Comparison of ENCODE assay signal across 1 cellular context in the genomic region with DNA sequence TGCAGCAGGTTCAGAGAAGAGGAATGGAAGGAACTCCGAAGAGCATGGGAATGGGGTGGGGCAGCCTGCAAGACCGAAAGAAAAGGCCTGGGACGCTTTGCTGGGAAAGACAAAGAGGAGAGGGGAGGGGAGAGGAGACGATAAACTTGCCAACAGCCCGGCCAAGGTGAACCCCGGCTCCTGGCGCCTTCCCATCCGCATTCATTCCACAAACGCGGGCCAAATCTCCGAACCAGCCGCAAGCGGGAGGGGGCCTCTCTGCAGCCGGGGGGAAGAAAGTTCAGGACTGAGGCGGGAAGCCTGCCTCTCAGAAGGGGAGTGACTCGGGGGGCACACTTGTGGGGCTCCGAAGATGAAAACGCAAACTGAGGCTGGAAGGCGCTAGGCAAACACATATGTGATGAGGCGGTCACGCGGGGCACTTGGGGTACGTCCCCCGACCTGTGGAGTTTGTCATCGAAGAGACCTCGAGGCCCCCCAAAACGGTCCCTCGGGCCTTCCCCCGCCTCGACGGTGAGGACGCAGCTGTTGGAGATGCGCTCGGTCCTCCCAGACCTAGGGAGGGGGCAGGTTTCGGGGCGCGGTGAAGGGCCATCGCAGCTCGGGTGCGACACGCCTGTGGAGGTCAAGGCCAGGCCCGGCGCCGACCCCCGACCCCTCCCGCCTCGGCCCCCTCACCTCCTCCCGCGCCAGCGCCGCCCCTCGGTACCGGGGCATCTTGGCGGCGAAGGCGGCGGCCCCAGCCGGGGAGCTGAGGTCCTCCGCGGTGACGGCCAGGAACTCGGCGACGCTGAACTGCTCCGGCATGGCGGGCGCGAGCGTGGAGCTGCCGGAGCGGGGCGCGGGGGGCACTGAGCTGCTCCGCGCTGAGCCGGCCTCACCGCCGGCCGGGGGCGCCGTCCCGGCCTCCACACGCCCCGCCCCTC.
TF ChIP-seq lines count a peak whose summit lies in the region.

A gene (minus strand): TSS at position 853 of the 926 bp plus-strand sequence. CDS start 46 bp downstream, at position 807.

TF ChIP-seq in K562, 482 proteins besides CTCF, POLR2A, EP300 and RAD21 (continued from another document and continues in another):
- TF ChIP-seq, protein P1, sequence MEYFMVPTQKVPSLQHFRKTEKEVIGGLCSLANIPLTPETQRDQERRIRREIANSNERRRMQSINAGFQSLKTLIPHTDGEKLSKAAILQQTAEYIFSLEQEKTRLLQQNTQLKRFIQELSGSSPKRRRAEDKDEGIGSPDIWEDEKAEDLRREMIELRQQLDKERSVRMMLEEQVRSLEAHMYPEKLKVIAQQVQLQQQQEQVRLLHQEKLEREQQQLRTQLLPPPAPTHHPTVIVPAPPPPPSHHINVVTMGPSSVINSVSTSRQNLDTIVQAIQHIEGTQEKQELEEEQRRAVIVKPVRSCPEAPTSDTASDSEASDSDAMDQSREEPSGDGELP (CRISPR knock-in tag; IDR thresholded peaks at IDR 0.05; ENCODE audit: borderline replicate concordance), result peak; percentile 59; the same call in 1 of the 2 replicates
- TF ChIP-seq HMG20A (CRISPR knock-in tag; conservative IDR thresholded peaks at IDR 0.05) (no peak), RB1 (IDR thresholded peaks at IDR 0.05; ENCODE audit: low read depth) (peak; percentile 27; the same call in 1 of the 2 replicates), SREBF2 (CRISPR knock-in tag; IDR thresholded peaks at IDR 0.05) (no peak), ZSCAN29 (IDR thresholded peaks at IDR 0.05) (peak; percentile 83), SRF (CRISPR knock-in tag; IDR thresholded peaks at IDR 0.05) (0 out of 4 replicates have a peak, but pooled peaks of 1 of the 2 experiments have one; percentile 10), POLR2AphosphoS5 (IDR thresholded peaks at IDR 0.05; ENCODE audit: control insufficient read depth, insufficient read depth, low read depth, low read length) (peak; percentile 44; the same call in 1 of the 2 replicates), ZNF311 (CRISPR knock-in tag; IDR thresholded peaks at IDR 0.05) (no peak), RBFOX2 (IDR thresholded peaks at IDR 0.05; ENCODE audit: low read depth, low read length) (peak; percentile 77), ZNF143 (CRISPR knock-in tag; IDR thresholded peaks at IDR 0.05) (no peak), PHF8 (IDR thresholded peaks at IDR 0.05; ENCODE audit: borderline replicate concordance, low read length) (peak; percentile 80; the same call in 1 of the 2 replicates), ZNF707 (CRISPR knock-in tag; conservative IDR thresholded peaks at IDR 0.05) (no peak), MTA3 (IDR thresholded peaks at IDR 0.05; ENCODE audit: borderline replicate concordance) (0 out of 2 replicates have a peak, but pooled peaks have one; percentile 5), TARDBP (IDR thresholded peaks at IDR 0.05) (no peak), EGR1 (conservative IDR thresholded peaks at IDR 0.05) (no peak), KDM5B (IDR thresholded peaks at IDR 0.05; ENCODE audit: insufficient replicate concordance, low read depth, low read length) (peak; percentile 81), ARHGAP35 (IDR thresholded peaks at IDR 0.05; ENCODE audit: partially characterized antibody) (no peak), ZKSCAN3 (CRISPR knock-in tag; IDR thresholded peaks at IDR 0.05) (no peak), PHTF2 (CRISPR knock-in tag; IDR thresholded peaks at IDR 0.05) (no peak), NCOA6 (IDR thresholded peaks at IDR 0.05) (peak; percentile 70; the same call in 1 of the 2 replicates), TAF1 (IDR thresholded peaks at IDR 0.05; ENCODE audit: control insufficient read depth, extremely low read depth, insufficient read depth, low read length, severe bottlenecking) (peak; percentile 58), CHD1 (IDR thresholded peaks at IDR 0.05; ENCODE audit: low read length) (no peak), ZBTB17 (CRISPR knock-in tag; IDR thresholded peaks at IDR 0.05) (0 out of 2 replicates have a peak, but pooled peaks have one; percentile 28)
- TF ChIP-seq, protein P2, sequence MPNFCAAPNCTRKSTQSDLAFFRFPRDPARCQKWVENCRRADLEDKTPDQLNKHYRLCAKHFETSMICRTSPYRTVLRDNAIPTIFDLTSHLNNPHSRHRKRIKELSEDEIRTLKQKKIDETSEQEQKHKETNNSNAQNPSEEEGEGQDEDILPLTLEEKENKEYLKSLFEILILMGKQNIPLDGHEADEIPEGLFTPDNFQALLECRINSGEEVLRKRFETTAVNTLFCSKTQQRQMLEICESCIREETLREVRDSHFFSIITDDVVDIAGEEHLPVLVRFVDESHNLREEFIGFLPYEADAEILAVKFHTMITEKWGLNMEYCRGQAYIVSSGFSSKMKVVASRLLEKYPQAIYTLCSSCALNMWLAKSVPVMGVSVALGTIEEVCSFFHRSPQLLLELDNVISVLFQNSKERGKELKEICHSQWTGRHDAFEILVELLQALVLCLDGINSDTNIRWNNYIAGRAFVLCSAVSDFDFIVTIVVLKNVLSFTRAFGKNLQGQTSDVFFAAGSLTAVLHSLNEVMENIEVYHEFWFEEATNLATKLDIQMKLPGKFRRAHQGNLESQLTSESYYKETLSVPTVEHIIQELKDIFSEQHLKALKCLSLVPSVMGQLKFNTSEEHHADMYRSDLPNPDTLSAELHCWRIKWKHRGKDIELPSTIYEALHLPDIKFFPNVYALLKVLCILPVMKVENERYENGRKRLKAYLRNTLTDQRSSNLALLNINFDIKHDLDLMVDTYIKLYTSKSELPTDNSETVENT (CRISPR knock-in tag; IDR thresholded peaks at IDR 0.05), result peak; percentile 74
- TF ChIP-seq, protein P3, sequence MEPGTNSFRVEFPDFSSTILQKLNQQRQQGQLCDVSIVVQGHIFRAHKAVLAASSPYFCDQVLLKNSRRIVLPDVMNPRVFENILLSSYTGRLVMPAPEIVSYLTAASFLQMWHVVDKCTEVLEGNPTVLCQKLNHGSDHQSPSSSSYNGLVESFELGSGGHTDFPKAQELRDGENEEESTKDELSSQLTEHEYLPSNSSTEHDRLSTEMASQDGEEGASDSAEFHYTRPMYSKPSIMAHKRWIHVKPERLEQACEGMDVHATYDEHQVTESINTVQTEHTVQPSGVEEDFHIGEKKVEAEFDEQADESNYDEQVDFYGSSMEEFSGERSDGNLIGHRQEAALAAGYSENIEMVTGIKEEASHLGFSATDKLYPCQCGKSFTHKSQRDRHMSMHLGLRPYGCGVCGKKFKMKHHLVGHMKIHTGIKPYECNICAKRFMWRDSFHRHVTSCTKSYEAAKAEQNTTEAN (CRISPR knock-in tag; IDR thresholded peaks at IDR 0.05), result peak; percentile 71; the same call in 1 of the 2 replicates
- TF ChIP-seq, protein P4, sequence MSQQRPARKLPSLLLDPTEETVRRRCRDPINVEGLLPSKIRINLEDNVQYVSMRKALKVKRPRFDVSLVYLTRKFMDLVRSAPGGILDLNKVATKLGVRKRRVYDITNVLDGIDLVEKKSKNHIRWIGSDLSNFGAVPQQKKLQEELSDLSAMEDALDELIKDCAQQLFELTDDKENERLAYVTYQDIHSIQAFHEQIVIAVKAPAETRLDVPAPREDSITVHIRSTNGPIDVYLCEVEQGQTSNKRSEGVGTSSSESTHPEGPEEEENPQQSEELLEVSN (IDR thresholded peaks at IDR 0.05; ENCODE audit: borderline replicate concordance in 1 of 2, extremely low read depth in 1 of 2, insufficient read depth in 1 of 2, insufficient read length in 1 of 2, low read depth in 1 of 2, low read length in 1 of 2, poor library complexity in 1 of 2, severe bottlenecking in 1 of 2), result peak in 1 of 2 experiments; percentile 64
- TF ChIP-seq, protein P5, sequence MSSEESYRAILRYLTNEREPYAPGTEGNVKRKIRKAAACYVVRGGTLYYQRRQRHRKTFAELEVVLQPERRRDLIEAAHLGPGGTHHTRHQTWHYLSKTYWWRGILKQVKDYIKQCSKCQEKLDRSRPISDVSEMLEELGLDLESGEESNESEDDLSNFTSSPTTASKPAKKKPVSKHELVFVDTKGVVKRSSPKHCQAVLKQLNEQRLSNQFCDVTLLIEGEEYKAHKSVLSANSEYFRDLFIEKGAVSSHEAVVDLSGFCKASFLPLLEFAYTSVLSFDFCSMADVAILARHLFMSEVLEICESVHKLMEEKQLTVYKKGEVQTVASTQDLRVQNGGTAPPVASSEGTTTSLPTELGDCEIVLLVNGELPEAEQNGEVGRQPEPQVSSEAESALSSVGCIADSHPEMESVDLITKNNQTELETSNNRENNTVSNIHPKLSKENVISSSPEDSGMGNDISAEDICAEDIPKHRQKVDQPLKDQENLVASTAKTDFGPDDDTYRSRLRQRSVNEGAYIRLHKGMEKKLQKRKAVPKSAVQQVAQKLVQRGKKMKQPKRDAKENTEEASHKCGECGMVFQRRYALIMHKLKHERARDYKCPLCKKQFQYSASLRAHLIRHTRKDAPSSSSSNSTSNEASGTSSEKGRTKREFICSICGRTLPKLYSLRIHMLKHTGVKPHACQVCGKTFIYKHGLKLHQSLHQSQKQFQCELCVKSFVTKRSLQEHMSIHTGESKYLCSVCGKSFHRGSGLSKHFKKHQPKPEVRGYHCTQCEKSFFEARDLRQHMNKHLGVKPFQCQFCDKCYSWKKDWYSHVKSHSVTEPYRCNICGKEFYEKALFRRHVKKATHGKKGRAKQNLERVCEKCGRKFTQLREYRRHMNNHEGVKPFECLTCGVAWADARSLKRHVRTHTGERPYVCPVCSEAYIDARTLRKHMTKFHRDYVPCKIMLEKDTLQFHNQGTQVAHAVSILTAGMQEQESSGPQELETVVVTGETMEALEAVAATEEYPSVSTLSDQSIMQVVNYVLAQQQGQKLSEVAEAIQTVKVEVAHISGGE (CRISPR knock-in tag; IDR thresholded peaks at IDR 0.05), result peak in 2 of 3 experiments; percentile 7 to 17; a peak in 1 of 6 replicates
- TF ChIP-seq, protein P6, sequence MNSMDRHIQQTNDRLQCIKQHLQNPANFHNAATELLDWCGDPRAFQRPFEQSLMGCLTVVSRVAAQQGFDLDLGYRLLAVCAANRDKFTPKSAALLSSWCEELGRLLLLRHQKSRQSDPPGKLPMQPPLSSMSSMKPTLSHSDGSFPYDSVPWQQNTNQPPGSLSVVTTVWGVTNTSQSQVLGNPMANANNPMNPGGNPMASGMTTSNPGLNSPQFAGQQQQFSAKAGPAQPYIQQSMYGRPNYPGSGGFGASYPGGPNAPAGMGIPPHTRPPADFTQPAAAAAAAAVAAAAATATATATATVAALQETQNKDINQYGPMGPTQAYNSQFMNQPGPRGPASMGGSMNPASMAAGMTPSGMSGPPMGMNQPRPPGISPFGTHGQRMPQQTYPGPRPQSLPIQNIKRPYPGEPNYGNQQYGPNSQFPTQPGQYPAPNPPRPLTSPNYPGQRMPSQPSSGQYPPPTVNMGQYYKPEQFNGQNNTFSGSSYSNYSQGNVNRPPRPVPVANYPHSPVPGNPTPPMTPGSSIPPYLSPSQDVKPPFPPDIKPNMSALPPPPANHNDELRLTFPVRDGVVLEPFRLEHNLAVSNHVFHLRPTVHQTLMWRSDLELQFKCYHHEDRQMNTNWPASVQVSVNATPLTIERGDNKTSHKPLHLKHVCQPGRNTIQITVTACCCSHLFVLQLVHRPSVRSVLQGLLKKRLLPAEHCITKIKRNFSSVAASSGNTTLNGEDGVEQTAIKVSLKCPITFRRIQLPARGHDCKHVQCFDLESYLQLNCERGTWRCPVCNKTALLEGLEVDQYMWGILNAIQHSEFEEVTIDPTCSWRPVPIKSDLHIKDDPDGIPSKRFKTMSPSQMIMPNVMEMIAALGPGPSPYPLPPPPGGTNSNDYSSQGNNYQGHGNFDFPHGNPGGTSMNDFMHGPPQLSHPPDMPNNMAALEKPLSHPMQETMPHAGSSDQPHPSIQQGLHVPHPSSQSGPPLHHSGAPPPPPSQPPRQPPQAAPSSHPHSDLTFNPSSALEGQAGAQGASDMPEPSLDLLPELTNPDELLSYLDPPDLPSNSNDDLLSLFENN (IDR thresholded peaks at IDR 0.05; ENCODE audit: low read depth in 2 of 2, low read length in 2 of 2), result no peak
- TF ChIP-seq, protein P7, sequence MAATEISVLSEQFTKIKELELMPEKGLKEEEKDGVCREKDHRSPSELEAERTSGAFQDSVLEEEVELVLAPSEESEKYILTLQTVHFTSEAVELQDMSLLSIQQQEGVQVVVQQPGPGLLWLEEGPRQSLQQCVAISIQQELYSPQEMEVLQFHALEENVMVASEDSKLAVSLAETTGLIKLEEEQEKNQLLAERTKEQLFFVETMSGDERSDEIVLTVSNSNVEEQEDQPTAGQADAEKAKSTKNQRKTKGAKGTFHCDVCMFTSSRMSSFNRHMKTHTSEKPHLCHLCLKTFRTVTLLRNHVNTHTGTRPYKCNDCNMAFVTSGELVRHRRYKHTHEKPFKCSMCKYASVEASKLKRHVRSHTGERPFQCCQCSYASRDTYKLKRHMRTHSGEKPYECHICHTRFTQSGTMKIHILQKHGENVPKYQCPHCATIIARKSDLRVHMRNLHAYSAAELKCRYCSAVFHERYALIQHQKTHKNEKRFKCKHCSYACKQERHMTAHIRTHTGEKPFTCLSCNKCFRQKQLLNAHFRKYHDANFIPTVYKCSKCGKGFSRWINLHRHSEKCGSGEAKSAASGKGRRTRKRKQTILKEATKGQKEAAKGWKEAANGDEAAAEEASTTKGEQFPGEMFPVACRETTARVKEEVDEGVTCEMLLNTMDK (IDR thresholded peaks at IDR 0.05; ENCODE audit: borderline replicate concordance, insufficient read depth, low read depth, low read length, poor library complexity, severe bottlenecking), result peak; percentile 88
- TF ChIP-seq, protein P8, sequence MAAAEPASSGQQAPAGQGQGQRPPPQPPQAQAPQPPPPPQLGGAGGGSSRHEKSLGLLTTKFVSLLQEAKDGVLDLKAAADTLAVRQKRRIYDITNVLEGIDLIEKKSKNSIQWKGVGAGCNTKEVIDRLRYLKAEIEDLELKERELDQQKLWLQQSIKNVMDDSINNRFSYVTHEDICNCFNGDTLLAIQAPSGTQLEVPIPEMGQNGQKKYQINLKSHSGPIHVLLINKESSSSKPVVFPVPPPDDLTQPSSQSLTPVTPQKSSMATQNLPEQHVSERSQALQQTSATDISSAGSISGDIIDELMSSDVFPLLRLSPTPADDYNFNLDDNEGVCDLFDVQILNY (CRISPR knock-in tag; IDR thresholded peaks at IDR 0.05), result no peak
- TF ChIP-seq, protein P9, sequence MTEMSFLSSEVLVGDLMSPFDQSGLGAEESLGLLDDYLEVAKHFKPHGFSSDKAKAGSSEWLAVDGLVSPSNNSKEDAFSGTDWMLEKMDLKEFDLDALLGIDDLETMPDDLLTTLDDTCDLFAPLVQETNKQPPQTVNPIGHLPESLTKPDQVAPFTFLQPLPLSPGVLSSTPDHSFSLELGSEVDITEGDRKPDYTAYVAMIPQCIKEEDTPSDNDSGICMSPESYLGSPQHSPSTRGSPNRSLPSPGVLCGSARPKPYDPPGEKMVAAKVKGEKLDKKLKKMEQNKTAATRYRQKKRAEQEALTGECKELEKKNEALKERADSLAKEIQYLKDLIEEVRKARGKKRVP (CRISPR knock-in tag; IDR thresholded peaks at IDR 0.05), result no peak
- TF ChIP-seq, protein P10, sequence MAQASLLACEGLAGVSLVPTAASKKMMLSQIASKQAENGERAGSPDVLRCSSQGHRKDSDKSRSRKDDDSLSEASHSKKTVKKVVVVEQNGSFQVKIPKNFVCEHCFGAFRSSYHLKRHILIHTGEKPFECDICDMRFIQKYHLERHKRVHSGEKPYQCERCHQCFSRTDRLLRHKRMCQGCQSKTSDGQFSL (CRISPR knock-in tag; IDR thresholded peaks at IDR 0.05), result 0 out of 2 replicates have a peak, but pooled peaks have one; percentile 3
- TF ChIP-seq, protein P10 (tag; IDR thresholded peaks at IDR 0.05), result no peak; a peak in 1 of 4 replicates
